24 cellular contexts compared by ENCODE assay signal in the genomic region with DNA sequence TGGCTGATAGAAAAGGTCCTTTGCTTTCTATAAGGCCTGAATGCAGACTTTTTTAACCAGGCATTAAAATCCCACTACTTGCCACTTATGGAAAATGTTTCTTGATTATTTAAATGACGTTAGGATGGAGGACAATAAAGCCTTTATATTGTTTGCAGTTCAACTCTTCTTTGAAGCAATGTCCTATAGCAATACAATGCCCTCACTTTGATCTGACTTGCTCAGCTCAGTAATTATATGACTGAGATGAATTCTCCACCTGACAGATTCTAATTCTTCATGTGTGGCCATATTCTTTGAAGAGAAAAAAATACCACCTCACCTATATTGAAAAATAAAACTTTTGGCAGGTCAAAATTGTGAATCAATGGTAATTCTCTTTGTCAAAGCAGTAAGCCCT.
DNase-seq lines count a peak whose midpoint lies in the region; ATAC-seq and TF ChIP-seq lines count a peak whose summit lies in the region.
"Had no signal": no experiment of that assay in that cellular context is flagged by ENCODE, and none has a peak within 500 bp of the region (broad histone marks: within the 10 kb centered on the region; RNA-seq: fewer than 3 reads in every experiment).

No MANE protein-coding gene starts in this region.

- no peak for DNase-seq in activated naive CD4-positive, alpha-beta T cell treated with anti-CD3 and anti-CD28 coated beads, Interleukin-2, amount 10 ng/mL, durations not matched to agents 7 days and 5 days
- DNase-seq in NCI-H526 treated with DMSO at 0.1 percent for 48 hours (lab: John Stamatoyannopoulos, UW) = peak; percentile 62
- no peak for DNase-seq in effector memory CD4-positive, alpha-beta T cell
- no peak for DNase-seq in smooth muscle cell (lab: John Stamatoyannopoulos, UW; ENCODE audit: unreplicated experiment)
- no peak for DNase-seq in NCI-H1092 (lab: John Stamatoyannopoulos, UW)
- no peak for DNase-seq in left lobe of liver (ENCODE audit: low spot score)
- DNase-seq: activated CD4-positive, alpha-beta T cell treated with anti-CD3 and anti-CD28 coated beads, Interleukin-2, amount 10 ng/mL, durations not matched to agents 24 days and 14 days; adrenal gland; Calu3; left ventricle myocardium inferior; NCI-H1092 treated with DMSO at 0.1 percent for 48 hours; NCI-H2029 treated with DMSO at 0.1 percent for 48 hours; NCI-H774; ovary; SJCRH30; stimulated activated CD4-positive, alpha-beta T cell treated with anti-CD3 and anti-CD28 coated beads, Interleukin-2, amount 100 ng/mL, for 24 hours had no signal

- H3K4me3 ChIP-seq in effector memory CD4-positive, alpha-beta T cell (ENCODE audit: insufficient read depth, low read depth, low read length, poor library complexity, severe bottlenecking) = no peak overlapping the region
- no peak overlapping the region for H3K4me3 ChIP-seq in smooth muscle cell
- H3K4me3 ChIP-seq: adrenal gland, HAP-1, left ventricle myocardium inferior, ovary, SJCRH30, tibial nerve had no signal

- ATAC-seq in HG02852 (IDR thresholded peaks at IDR 0.05; ENCODE audit: unreplicated experiment) (no peak), left lobe of liver (no peak)
- ATAC-seq: activated T-helper 17 cell treated with anti-CD3 and anti-CD28 coated beads, Interleukin-2, amount 50 U/mL, for 72 hours had no signal

- peaks cover 12% of the 10 kb centered on the region for H3F3A ChIP-seq in smooth muscle cell (ENCODE audit: low read depth)

- H3K9me3 Mint-ChIP-seq in activated naive CD4-positive, alpha-beta T cell treated with anti-CD3 and anti-CD28 coated beads, Interleukin-2, amount 50 U/mL, for 24 hours = peaks cover 3% of the 10 kb centered on the region
- H3K9me3 Mint-ChIP-seq in activated naive CD4-positive, alpha-beta T cell treated with anti-CD3 and anti-CD28 coated beads, Interleukin-2, amount 10 ng/mL, durations not matched to agents 7 days and 5 days = no peaks in the 10 kb centered on the region
- H3K9me3 Mint-ChIP-seq: activated T-helper 17 cell treated with anti-CD3 and anti-CD28 coated beads, Interleukin-2, amount 50 U/mL, for 72 hours; brain; nephron had no signal

- no peaks in the 10 kb centered on the region for H3K36me3 ChIP-seq in effector memory CD4-positive, alpha-beta T cell (ENCODE audit: control insufficient read depth, insufficient read depth, low read length)
- no peaks in the 10 kb centered on the region for H3K36me3 ChIP-seq in smooth muscle cell (ENCODE audit: low read depth)
- H3K36me3 ChIP-seq: adrenal gland, HAP-1, left ventricle myocardium inferior, ovary, SJCRH30, tibial nerve had no signal

- WGBS in smooth muscle cell (ENCODE audit: low lambda C conversion rate) = 79% methylated on average over 1 of the region's 1 CpG

- peak overlapping the region; percentile 44 for H3K27ac ChIP-seq in effector memory CD4-positive, alpha-beta T cell (ENCODE audit: insufficient read depth, low read length, poor library complexity, severe bottlenecking)
- H3K27ac ChIP-seq in smooth muscle cell (ENCODE audit: low read depth) = peak overlapping the region; percentile 72
- H3K27ac ChIP-seq: adrenal gland, left ventricle myocardium inferior, ovary, SJCRH30, VCaP had no signal

- H3K36me3 Mint-ChIP-seq in activated naive CD4-positive, alpha-beta T cell treated with anti-CD3 and anti-CD28 coated beads, Interleukin-2, amount 50 U/mL, for 24 hours = peaks cover 9% of the 10 kb centered on the region
- peaks cover 30% of the 10 kb centered on the region for H3K36me3 Mint-ChIP-seq in activated naive CD4-positive, alpha-beta T cell treated with anti-CD3 and anti-CD28 coated beads, Interleukin-2, amount 10 ng/mL, durations not matched to agents 7 days and 5 days
- H3K36me3 Mint-ChIP-seq: brain had no signal

- H3K4me1 Mint-ChIP-seq in activated naive CD4-positive, alpha-beta T cell treated with anti-CD3 and anti-CD28 coated beads, Interleukin-2, amount 50 U/mL, for 24 hours = peaks cover 23% of the 10 kb centered on the region
- H3K4me1 Mint-ChIP-seq in activated naive CD4-positive, alpha-beta T cell treated with anti-CD3 and anti-CD28 coated beads, Interleukin-2, amount 10 ng/mL, durations not matched to agents 7 days and 5 days = peaks cover 20% of the 10 kb centered on the region

- peaks cover 63% of the 10 kb centered on the region for H3K79me2 ChIP-seq in smooth muscle cell (ENCODE audit: low read depth)

- H3K27me3 Mint-ChIP-seq in activated naive CD4-positive, alpha-beta T cell treated with anti-CD3 and anti-CD28 coated beads, Interleukin-2, amount 50 U/mL, for 24 hours = no peaks in the 10 kb centered on the region
- no peaks in the 10 kb centered on the region for H3K27me3 Mint-ChIP-seq in activated naive CD4-positive, alpha-beta T cell treated with anti-CD3 and anti-CD28 coated beads, Interleukin-2, amount 10 ng/mL, durations not matched to agents 7 days and 5 days
- H3K27me3 Mint-ChIP-seq: activated CD4-positive, alpha-beta T cell treated with anti-CD3 and anti-CD28 coated beads, Interleukin-2, amount 10 ng/mL, durations not matched to agents 24 days and 14 days; activated T-helper 17 cell treated with anti-CD3 and anti-CD28 coated beads, Interleukin-2, amount 50 U/mL, for 72 hours; brain had no signal

- H3K27me3 ChIP-seq in effector memory CD4-positive, alpha-beta T cell (replicated peaks; ENCODE audit: control insufficient read depth, insufficient read depth, low read length, poor library complexity, severe bottlenecking) = no peaks in the 10 kb centered on the region
- no peaks in the 10 kb centered on the region for H3K27me3 ChIP-seq in smooth muscle cell (ENCODE audit: low read depth)
- H3K27me3 ChIP-seq: adrenal gland, ovary, SJCRH30, tibial nerve had no signal

- peak overlapping the region; percentile 38 for H3K27ac Mint-ChIP-seq in activated naive CD4-positive, alpha-beta T cell treated with anti-CD3 and anti-CD28 coated beads, Interleukin-2, amount 50 U/mL, for 24 hours
- H3K27ac Mint-ChIP-seq in activated naive CD4-positive, alpha-beta T cell treated with anti-CD3 and anti-CD28 coated beads, Interleukin-2, amount 10 ng/mL, durations not matched to agents 7 days and 5 days = no peak overlapping the region
- H3K27ac Mint-ChIP-seq: activated T-helper 17 cell treated with anti-CD3 and anti-CD28 coated beads, Interleukin-2, amount 50 U/mL, for 72 hours had no signal

- no peak overlapping the region for H3K4me2 ChIP-seq in smooth muscle cell

- H2AFZ ChIP-seq in smooth muscle cell (ENCODE audit: low read depth) = no peak overlapping the region

- CTCF ChIA-PET in activated naive CD4-positive, alpha-beta T cell treated with anti-CD3 and anti-CD28 coated beads, Interleukin-2, amount 10 ng/mL, durations not matched to agents 7 days and 5 days (lab: Charles Lee) = interaction anchor here (1.0 kb wide), 1 partner anchor 270 kb away, joined by 3 read pairs; no protein-coding TSS in a partner anchor

- no peaks in the 10 kb centered on the region for H4K20me1 ChIP-seq in smooth muscle cell (ENCODE audit: low read depth)

- peak overlapping the region; percentile 34 for H3K9ac ChIP-seq in smooth muscle cell (ENCODE audit: low read depth)

- TF ChIP-seq CTCF in smooth muscle cell (IDR thresholded peaks at IDR 0.05; ENCODE audit: borderline replicate concordance, insufficient read depth, poor library complexity, severe bottlenecking) = no peak

- peaks cover 6% of the 10 kb centered on the region for H3K4me1 ChIP-seq in effector memory CD4-positive, alpha-beta T cell (ENCODE audit: control insufficient read depth, insufficient read depth, low read length, poor library complexity, severe bottlenecking)
- peaks cover 22% of the 10 kb centered on the region for H3K4me1 ChIP-seq in smooth muscle cell (ENCODE audit: low read depth)

- no peaks in the 10 kb centered on the region for H3K9me3 ChIP-seq in effector memory CD4-positive, alpha-beta T cell (ENCODE audit: control insufficient read depth, low read length)
- no peaks in the 10 kb centered on the region for H3K9me3 ChIP-seq in smooth muscle cell (replicated peaks; ENCODE audit: low read depth)
- H3K9me3 ChIP-seq: adrenal gland, HAP-1, left ventricle myocardium inferior, ovary, SJCRH30, tibial nerve had no signal

- no peak overlapping the region for H3K4me3 Mint-ChIP-seq in activated naive CD4-positive, alpha-beta T cell treated with anti-CD3 and anti-CD28 coated beads, Interleukin-2, amount 50 U/mL, for 24 hours
- H3K4me3 Mint-ChIP-seq in activated naive CD4-positive, alpha-beta T cell treated with anti-CD3 and anti-CD28 coated beads, Interleukin-2, amount 10 ng/mL, durations not matched to agents 7 days and 5 days = no peak overlapping the region
- H3K4me3 Mint-ChIP-seq: activated CD4-positive, alpha-beta T cell treated with anti-CD3 and anti-CD28 coated beads, Interleukin-2, amount 10 ng/mL, durations not matched to agents 24 days and 14 days; activated T-helper 17 cell treated with anti-CD3 and anti-CD28 coated beads, Interleukin-2, amount 50 U/mL, for 72 hours; brain; nephron had no signal
